Comparison of ENCODE assay signal across 9 cellular contexts in genomic region chr3:153138267-153139210, GRCh38. TPM values are rescaled to one million over a fixed set of nuclear protein-coding genes. Genes with fewer than 3 reads are reported as not detected.
DNase-seq lines count a peak whose midpoint lies in the region; ATAC-seq and TF ChIP-seq lines count a peak whose summit lies in the region.
"Had no signal": no experiment of that assay in that cellular context is flagged by ENCODE, and none has a peak within 500 bp of the region (broad histone marks: within the 10 kb centered on the region; RNA-seq: fewer than 3 reads in every experiment).

No MANE protein-coding gene starts in this region.

- peak overlapping the region in 1 of 2 experiments; percentile 51 for H3K4ac ChIP-seq in mesenchymal stem cell (ENCODE audit: low read depth in 1 of 2, low read length in 2 of 2)

- no peaks in the 10 kb centered on the region for H3K79me1 ChIP-seq in mesenchymal stem cell (replicated peaks; ENCODE audit: low read length, poor library complexity, severe bottlenecking)

- H2BK12ac ChIP-seq in mesenchymal stem cell (ENCODE audit: low read length in 2 of 2), result no peak overlapping the region

- H4K8ac ChIP-seq in mesenchymal stem cell (ENCODE audit: low read length), result peak overlapping the region; percentile 49

- H3K27ac ChIP-seq in body of pancreas (peak overlapping the region; percentile 67 to 88 (median 73)), mesenchymal stem cell (ENCODE audit: low read length, poor library complexity, severe bottlenecking) (peak overlapping the region; percentile 98), tibial artery (peak overlapping the region; percentile 14 to 48)
- H3K27ac ChIP-seq: BLaER1 had no signal

- peak overlapping the region; percentile 75 to 80 for H3K18ac ChIP-seq in mesenchymal stem cell (ENCODE audit: low read depth in 1 of 2, low read length in 2 of 2)

- H3K14ac ChIP-seq in mesenchymal stem cell (ENCODE audit: low read length in 2 of 2), result no peak overlapping the region

- H3K4me2 ChIP-seq in mesenchymal stem cell (ENCODE audit: low read length, poor library complexity, severe bottlenecking), result no peak overlapping the region
- H3K4me2 ChIP-seq: BLaER1 had no signal

- ATAC-seq in HG02642 (IDR thresholded peaks at IDR 0.05; ENCODE audit: poor library complexity, unreplicated experiment) (peak; percentile 87), body of pancreas (peak; percentile 100)

- no peak overlapping the region for H2AFZ ChIP-seq in mesenchymal stem cell (ENCODE audit: low read depth, low read length)

- WGBS in body of pancreas, 2 donors, result 27 to 29% methylated on average over 5 of the region's 5 CpGs
- 16% methylated on average over 5 of the region's 5 CpGs for WGBS in mesenchymal stem cell

- no peaks in the 10 kb centered on the region for H3K27me3 ChIP-seq in body of pancreas
- H3K27me3 ChIP-seq in mesenchymal stem cell (ENCODE audit: control insufficient read depth in 1 of 2, insufficient read depth in 1 of 2, low read length in 2 of 2), result no peaks in the 10 kb centered on the region
- no peaks in the 10 kb centered on the region for H3K27me3 ChIP-seq in tibial artery
- H3K27me3 ChIP-seq: BLaER1 had no signal

- H2BK5ac ChIP-seq in mesenchymal stem cell (ENCODE audit: low read depth, low read length, poor library complexity, severe bottlenecking), result peak overlapping the region; percentile 89

- H3K23ac ChIP-seq in mesenchymal stem cell (ENCODE audit: low read length in 2 of 2), result no peak overlapping the region

- intact Hi-C loops in body of pancreas (cut with DNase I) (no loop called here), tibial artery (cut with DNase I; ENCODE audit: low total_unique reads) (no loop called here)

- TF ChIP-seq POLR2A in body of pancreas (IDR thresholded peaks at IDR 0.05), result peak in 1 of 3 donors; percentile 28

- peak; percentile 38 for DNase-seq in NK-92 treated with Interleukin-12 subunit alpha and Interleukin-12 subunit beta, amount 100 ng/mL, for 24 hours (lab: John Stamatoyannopoulos, UW)
- no peak for DNase-seq in NK-92 (lab: John Stamatoyannopoulos, UW; ENCODE audit: unreplicated experiment)
- DNase-seq in NCI-H460 (ENCODE audit: extremely low read depth, low read depth), result peak; percentile 81
- DNase-seq in body of pancreas, result peak; percentile 80 to 89 (median 83)
- DNase-seq in mesenchymal stem cell, result peak; percentile 96
- peak; percentile 71 to 83 for DNase-seq in tibial artery
- no peak for DNase-seq in NCI-H2171 treated with DMSO at 0.1 percent for 48 hours (lab: John Stamatoyannopoulos, UW)

- peak in 1 of 7 experiments; percentile 6 for TF ChIP-seq CTCF in body of pancreas (IDR thresholded peaks at IDR 0.05)
- no peak for TF ChIP-seq CTCF in tibial artery (IDR thresholded peaks at IDR 0.05)

- no peak overlapping the region for H4K91ac ChIP-seq in mesenchymal stem cell (ENCODE audit: low read length)

- no peaks in the 10 kb centered on the region for H3K36me3 ChIP-seq in body of pancreas (replicated peaks in 1 of 2; ENCODE audit: insufficient read depth in 1 of 2, low read depth in 2 of 2)
- no peaks in the 10 kb centered on the region for H3K36me3 ChIP-seq in mesenchymal stem cell (ENCODE audit: control insufficient read depth in 1 of 2, insufficient read depth in 2 of 2, low read depth in 1 of 2, low read length in 2 of 2)
- H3K36me3 ChIP-seq in tibial artery, result no peaks in the 10 kb centered on the region
- H3K36me3 ChIP-seq: BLaER1 had no signal

- peak overlapping the region; percentile 34 for H2BK120ac ChIP-seq in mesenchymal stem cell (ENCODE audit: low read depth, low read length)

- H3K9me3 ChIP-seq in body of pancreas, result no peaks in the 10 kb centered on the region
- H3K9me3 ChIP-seq in mesenchymal stem cell (ENCODE audit: control insufficient read depth, low read length), result no peaks in the 10 kb centered on the region
- no peaks in the 10 kb centered on the region for H3K9me3 ChIP-seq in tibial artery
- H3K9me3 ChIP-seq: BLaER1 had no signal

- peak overlapping the region; percentile 98 for H2AK5ac ChIP-seq in mesenchymal stem cell (ENCODE audit: low read length, severe bottlenecking)

- peaks cover 15% of the 10 kb centered on the region for H3K4me1 ChIP-seq in body of pancreas
- H3K4me1 ChIP-seq in mesenchymal stem cell (ENCODE audit: control insufficient read depth, insufficient read depth, low read depth, low read length), result peaks cover 1% of the 10 kb centered on the region
- H3K4me1 ChIP-seq in tibial artery, result peaks cover 0 to 6% (median 4%) of the 10 kb centered on the region in 4 donors
- H3K4me1 ChIP-seq: BLaER1 had no signal

- H3K9ac ChIP-seq in mesenchymal stem cell (ENCODE audit: low read length), result peak overlapping the region; percentile 74
- H3K9ac ChIP-seq: BLaER1 had no signal

- H2BK15ac ChIP-seq in mesenchymal stem cell (ENCODE audit: low read depth, poor library complexity, severe bottlenecking), result no peak overlapping the region

- H3K4me3 ChIP-seq in body of pancreas, result no peak overlapping the region
- H3K4me3 ChIP-seq in mesenchymal stem cell (ENCODE audit: insufficient read depth in 1 of 2, low read depth in 1 of 2, low read length in 2 of 2), result no peak overlapping the region
- H3K4me3 ChIP-seq in tibial artery, result no peak overlapping the region
- H3K4me3 ChIP-seq: BLaER1 had no signal

RNA-seq across cellular contexts. Expression of gene RAP2B, which starts 23.5 kb away (rescaled TPM):
- 25.0 and 28.8 TPM in 2 replicates for total RNA-seq in NCI-H460 (2014; rRNA removed; shearing (Covaris generic))
- 5.8 and 6.1 TPM in 2 replicates for polyA plus RNA-seq in NCI-H460 (2014; cell fraction: nucleus; rRNA removed)
- 1 to 10 TPM; 3.6 to 6.5 TPM for total RNA-seq in body of pancreas
- 9.5 TPM for polyA plus RNA-seq in mesenchymal stem cell (2013, experiment 1 of 2)
- 10.1 TPM for polyA plus RNA-seq in mesenchymal stem cell (2013, experiment 2 of 2)

Comparison
In these comparisons a context has a peak if more than half of its experiments do, and no peak if none do; other contexts are left out.
1. DNase-seq: peak in NK-92 treated with Interleukin-12 subunit alpha and Interleukin-12 subunit beta, amount 100 ng/mL, for 24 hours (single experiment), NCI-H460 (single experiment), body of pancreas (4 of 4), mesenchymal stem cell (single experiment) and tibial artery (2 of 2); none in NK-92 (single experiment) and NCI-H2171 treated with DMSO at 0.1 percent for 48 hours (single experiment).
2. H3K27ac ChIP-seq: peak in every context shown above with its lines; median percentile 98 in mesenchymal stem cell; 73 in body of pancreas; 31 in tibial artery.